ENCODE assay signal across 7 cellular contexts in the genomic region with DNA sequence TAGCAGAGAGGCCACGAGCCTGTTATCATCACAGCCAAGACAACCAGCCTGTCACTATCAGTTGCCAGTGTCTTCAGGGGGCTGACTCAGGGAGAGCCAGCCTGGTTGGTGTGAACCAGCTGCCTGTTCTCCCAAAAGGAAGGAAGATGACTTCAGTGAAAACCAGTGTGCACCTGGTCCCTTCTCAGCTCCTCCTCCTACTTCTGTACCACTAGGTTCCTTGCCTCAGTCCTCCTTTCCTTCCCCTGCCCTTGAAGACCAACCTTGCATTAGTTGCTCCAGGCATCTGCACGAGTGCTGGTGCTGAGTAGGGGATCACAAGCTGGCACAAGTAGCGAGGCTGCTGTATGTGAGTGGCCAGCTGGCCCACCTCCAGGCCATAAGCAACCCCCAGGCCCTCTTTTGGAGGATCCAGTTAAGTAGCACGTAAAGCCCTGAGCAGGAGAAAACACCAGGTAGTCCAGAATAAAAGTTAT. TPM values are rescaled to one million over a fixed set of nuclear protein-coding genes. Genes with fewer than 3 reads are reported as not detected.
DNase-seq lines count a peak whose midpoint lies in the region; ATAC-seq, FAIRE-seq and TF ChIP-seq lines count a peak whose summit lies in the region.

No MANE protein-coding gene starts in this region.

- H3K27ac ChIP-seq in RWPE2 (ENCODE audit: poor library complexity, severe bottlenecking) (peak overlapping the region; percentile 28), pancreas (peak overlapping the region; percentile 46 to 85 (median 60))

- H3K36me3 ChIP-seq in RWPE2 (ENCODE audit: low read depth), result peaks cover 21% of the 10 kb centered on the region
- H3K36me3 ChIP-seq in pancreas, result peaks cover 0 to 30% (median 9%) of the 10 kb centered on the region in 3 donors

- FAIRE-seq in pancreas (lab: Jason Lieb, UNC), result no peak

- DNase-seq in RWPE2 (ENCODE audit: low spot score), result no peak
- peak in 3 of 6 donors; percentile 37 to 60 (median 50) for DNase-seq in pancreas
- DNase-seq in T-helper 9 cell, result no peak
- DNase-seq in occipital lobe (lab: John Stamatoyannopoulos, UW), result no peak
- DNase-seq in DMS114 treated with DMSO at 0.1 percent for 48 hours (lab: John Stamatoyannopoulos, UW; ENCODE audit: unreplicated experiment), result no peak

- intact Hi-C loops in pancreas (cut with DNase I), result no loop called here

- H3K4me3 ChIP-seq in RWPE2 (ENCODE audit: severe bottlenecking), result no peak overlapping the region
- H3K4me3 ChIP-seq in pancreas, result no peak overlapping the region

- ATAC-seq in GM18867 (IDR thresholded peaks at IDR 0.05; ENCODE audit: unreplicated experiment) (peak; percentile 18), HG02571 (IDR thresholded peaks at IDR 0.05; ENCODE audit: unreplicated experiment) (peak; percentile 21), RWPE2 (ENCODE audit: low read depth) (peak; percentile 26), pancreas (peak; percentile 24 to 27 (median 26))

- 37 to 40% methylated on average over 4 of the region's 4 CpGs for WGBS in pancreas, 2 donors

- H3K27me3 ChIP-seq in RWPE2 (ENCODE audit: insufficient read depth, poor library complexity, severe bottlenecking), result no peaks in the 10 kb centered on the region
- H3K27me3 ChIP-seq in pancreas, result no peaks in the 10 kb centered on the region

- H3K4me1 ChIP-seq in RWPE2 (ENCODE audit: insufficient read depth, poor library complexity, severe bottlenecking) (peaks cover 7% of the 10 kb centered on the region), pancreas (peaks cover 13 to 27% (median 23%) of the 10 kb centered on the region in 3 donors)

- no peaks in the 10 kb centered on the region for H3K9me3 ChIP-seq in RWPE2 (ENCODE audit: severe bottlenecking)
- H3K9me3 ChIP-seq in pancreas, result no peaks in the 10 kb centered on the region

- TF ChIP-seq CTCF in RWPE2 (IDR thresholded peaks at IDR 0.05; ENCODE audit: poor library complexity, severe bottlenecking) (no peak), pancreas (IDR thresholded peaks at IDR 0.05) (peak in 1 of 4 donors; percentile 2)

RNA-seq across cellular contexts. Expression of gene TUBG1, which starts 8.5 kb away (rescaled TPM):
- 10 to 100 TPM; 10.5 to 79.9 (median 22.2) TPM for total RNA-seq in pancreas
- 10 to 100 TPM; 23.5 to 29.1 TPM for polyA plus RNA-seq in pancreas
- 10.3 TPM for total RNA-seq in occipital lobe

RNA-seq across cellular contexts. Expression of gene RETREG3, which starts 8.8 kb away (rescaled TPM):
- total RNA-seq in pancreas (10 to 100 TPM; 39.3 to 78.0 (median 47.0) TPM), occipital lobe (54.9 TPM)
- polyA plus RNA-seq in pancreas, result 10 to 100 TPM; 28.8 to 35.5 TPM

RNA-seq across cellular contexts. Expression of gene PSMC3IP, which starts 40.5 kb away (rescaled TPM):
- 1 to 10 TPM; 1.0 to 2.7 (median 2.0) TPM for total RNA-seq in pancreas
- 1 to 10 TPM; 3.9 to 7.0 TPM for polyA plus RNA-seq in pancreas
- 6.6 TPM for total RNA-seq in occipital lobe

RNA-seq across cellular contexts. Expression of gene TUBG2, which starts 41.1 kb away (rescaled TPM):
- 10 to 100 TPM; 10.9 to 43.4 (median 19.8) TPM for total RNA-seq in pancreas
- 10 to 100 TPM; 48.2 to 90.5 TPM for polyA plus RNA-seq in pancreas
- total RNA-seq in occipital lobe, result 9.4 TPM

RNA-seq across cellular contexts. Expression of gene MLX, which starts 51.1 kb away (rescaled TPM):
- total RNA-seq in pancreas, result 10 to 100 TPM; 18.6 to 26.7 (median 22.9) TPM
- 10 to 100 TPM; 31.9 to 44.5 TPM for polyA plus RNA-seq in pancreas
- 25.1 TPM for total RNA-seq in occipital lobe
